In genomic region chr21:34570315-34570714, GRCh38 we compare ENCODE assay signal across 18 cellular contexts.
"Had no signal": no experiment of that assay in that cellular context is flagged by ENCODE, and none has a peak within 500 bp of the region (broad histone marks: within the 10 kb centered on the region; RNA-seq: fewer than 3 reads in every experiment).

No MANE protein-coding gene starts in this region.

- H3K4me3 ChIP-seq: body of pancreas, heart left ventricle, lung, testis had no signal

- H3K36me3 ChIP-seq: heart left ventricle had no signal

- H2AFZ ChIP-seq: parathyroid adenoma had no signal

- H3K4me1 ChIP-seq: testis had no signal

- H3K9ac ChIP-seq: parathyroid adenoma had no signal

- DNase-seq: activated CD4-positive, alpha-beta T cell treated with anti-CD3 and anti-CD28 coated beads, Interleukin-2, amount 50 U/mL, for 1 hour; activated effector memory CD4-positive, alpha-beta T cell treated with Interleukin-2 at 50 U/mL for 16 hours; amniotic stem cell; dermis blood vessel endothelial cell; endodermal cell; erythroblast; foreskin fibroblast; heart left ventricle; midbrain; naive B cell; retina; stimulated activated CD4-positive, alpha-beta T cell treated with anti-CD3 and anti-CD28 coated beads, Interleukin-15, amount 100 ng/mL, for 24 hours; stimulated activated CD4-positive, alpha-beta T cell treated with anti-CD3 and anti-CD28 coated beads, Interleukin-4, amount 100 ng/mL, for 24 hours; stimulated activated naive CD8-positive, alpha-beta T cell treated with anti-CD3 and anti-CD28 coated beads, Interleukin-15, amount 100 ng/mL, for 72 hours; testis had no signal

- ATAC-seq: body of pancreas; heart left ventricle; stimulated activated naive CD8-positive, alpha-beta T cell treated with anti-CD3 and anti-CD28 coated beads, Interleukin-15, amount 100 ng/mL, for 72 hours had no signal

- H3K9me3 ChIP-seq: body of pancreas, testis had no signal

- H3K27me3 ChIP-seq: body of pancreas, heart left ventricle, testis had no signal

- H3K27ac ChIP-seq: body of pancreas, parathyroid adenoma, testis had no signal
